Comparison of ENCODE assay signal across 7 cellular contexts in genomic region chr5:17603880-17604279, GRCh38. TPM values are rescaled to one million over a fixed set of nuclear protein-coding genes. Genes with fewer than 3 reads are reported as not detected.
"Had no signal": no experiment of that assay in that cellular context is flagged by ENCODE, and none has a peak within 500 bp of the region (broad histone marks: within the 10 kb centered on the region; RNA-seq: fewer than 3 reads in every experiment).

TSS of gene TAF11L11 (plus strand) at chr5:17604183.

RNA-seq across cellular contexts. Expression of gene TAF11L11, which starts in this region (rescaled TPM):
- total RNA-seq: H1, H9, HepG2, HFFc6, HT1080 had no signal
- polyA plus RNA-seq: GM23338, H1, HepG2, IgD-negative memory B cell had no signal
